17 cellular contexts compared by ENCODE assay signal in genomic region chr12:27048822-27049752, GRCh38. TPM values are rescaled to one million over a fixed set of nuclear protein-coding genes. Genes with fewer than 3 reads are reported as not detected.
DNase-seq lines count a peak whose midpoint lies in the region; ATAC-seq and TF ChIP-seq lines count a peak whose summit lies in the region.
"Had no signal": no experiment of that assay in that cellular context is flagged by ENCODE, and none has a peak within 500 bp of the region (broad histone marks: within the 10 kb centered on the region; RNA-seq: fewer than 3 reads in every experiment).

No MANE protein-coding gene starts in this region.

- H3K4me3 ChIP-seq in AG10803 (ENCODE audit: low read length) (no peak overlapping the region), astrocyte of the spinal cord (ENCODE audit: low read depth, low read length) (no peak overlapping the region)
- H3K4me3 ChIP-seq: BLaER1, MG63, SJSA1 had no signal

- peak; percentile 23 for DNase-seq in AG10803 (ENCODE audit: low read depth)
- DNase-seq in LHCN-M2 (ENCODE audit: low read depth) = peak; percentile 5
- peak; percentile 74 for DNase-seq in astrocyte of the spinal cord (ENCODE audit: low read depth, low spot score)
- peak; percentile 23 for DNase-seq in glomerular endothelial cell (ENCODE audit: extremely low read depth, low read depth, low spot score)
- DNase-seq in NCI-H1694 (lab: John Stamatoyannopoulos, UW) = no peak
- DNase-seq in NCI-H2171 (lab: John Stamatoyannopoulos, UW) = no peak
- no peak for DNase-seq in kidney glomerular epithelial cell (lab: John Stamatoyannopoulos, UW)
- DNase-seq: activated CD4-positive, alpha-beta T cell treated with anti-CD3 and anti-CD28 coated beads for 36 hours; activated T-cell treated with anti-CD3 and anti-CD28 coated beads, Interleukin-2, amount 50 U/mL, for 72 hours; MG63; NCI-H446 treated with DMSO at 0.1 percent for 48 hours had no signal

- no peak for TF ChIP-seq CTCF in AG10803 (conservative IDR thresholded peaks at IDR 0.05; ENCODE audit: low read length)
- no peak for TF ChIP-seq CTCF in astrocyte of the spinal cord (IDR thresholded peaks at IDR 0.05; ENCODE audit: low read depth, low read length)

- ATAC-seq in HG03159 (IDR thresholded peaks at IDR 0.05; ENCODE audit: unreplicated experiment) = no peak
- ATAC-seq: activated CD4-positive, alpha-beta T cell treated with anti-CD3 and anti-CD28 coated beads for 36 hours; activated T-cell treated with anti-CD3 and anti-CD28 coated beads, Interleukin-2, amount 50 U/mL, for 72 hours had no signal

- in situ Hi-C loops in astrocyte of the spinal cord (cut with HindIII; ENCODE audit: low sequenced_read_pairs) = no loop called here

RNA-seq across cellular contexts. Expression of gene MED21, which starts 26.7 kb away (rescaled TPM):
- total RNA-seq in LHCN-M2 (2014; rRNA removed) = 46.1 and 55.9 TPM in 2 replicates
- polyA plus RNA-seq in LHCN-M2 (2012) = 25.1 TPM
- total RNA-seq in glomerular endothelial cell = 29.1 and 39.6 TPM in 2 replicates

RNA-seq across cellular contexts. Expression of gene C12orf71, which starts 33.3 kb away (rescaled TPM):
- not detected in 2 replicates for total RNA-seq in LHCN-M2 (2014; rRNA removed)
- not detected for polyA plus RNA-seq in LHCN-M2 (2012)
- not detected in 2 replicates for total RNA-seq in glomerular endothelial cell
- total RNA-seq: activated CD4-positive, alpha-beta T cell treated with anti-CD3 and anti-CD28 coated beads for 36 hours; activated T-cell treated with anti-CD3 and anti-CD28 coated beads, Interleukin-2, amount 50 U/mL, for 72 hours; cardiac septum; pulmonary artery endothelial cell; SJSA1 had no signal
- polyA plus RNA-seq: thymus had no signal

RNA-seq across cellular contexts. Expression of gene TM7SF3, which starts 34.9 kb away (rescaled TPM):
- 60.0 and 63.7 TPM in 2 replicates for total RNA-seq in LHCN-M2 (2014; rRNA removed)
- 31.7 TPM for polyA plus RNA-seq in LHCN-M2 (2012)
- 64.9 and 105 TPM in 2 replicates for total RNA-seq in glomerular endothelial cell

Comparison
In these comparisons a context has a peak if more than half of its experiments do, and no peak if none do; other contexts are left out.
1. DNase-seq: peak in AG10803 (single experiment), LHCN-M2 (single experiment), astrocyte of the spinal cord (single experiment) and glomerular endothelial cell (single experiment); none in NCI-H1694 (single experiment), NCI-H2171 (single experiment) and kidney glomerular epithelial cell (single experiment).